ENCODE assay signal across 28 cellular contexts in genomic region chr1:82874041-82874440, GRCh38.
"Had no signal": no experiment of that assay in that cellular context is flagged by ENCODE, and none has a peak within 500 bp of the region (broad histone marks: within the 10 kb centered on the region; RNA-seq: fewer than 3 reads in every experiment).

No MANE protein-coding gene starts in this region.

- H3K9me3 ChIP-seq: colonic mucosa, esophagus muscularis mucosa, esophagus squamous epithelium, gastrocnemius medialis, gastroesophageal sphincter, heart left ventricle, heart right ventricle had no signal

- H3K27me3 ChIP-seq: colonic mucosa, dorsolateral prefrontal cortex, esophagus muscularis mucosa, esophagus squamous epithelium, foreskin keratinocyte, gastrocnemius medialis, gastroesophageal sphincter, heart left ventricle, heart right ventricle had no signal

- DNase-seq: colonic mucosa; cortex of kidney; dermis blood vessel endothelial cell; dorsolateral prefrontal cortex; effector CD4-positive, alpha-beta T cell; effector CD8-positive, alpha-beta T cell; effector memory CD4-positive, alpha-beta T cell; effector memory CD8-positive, alpha-beta T cell; endodermal cell; erythroblast; esophagus squamous epithelium; foreskin fibroblast; foreskin keratinocyte; foreskin melanocyte; gastrocnemius medialis; glutamatergic neuron; head of caudate nucleus; heart left ventricle; heart right ventricle had no signal

- H3K27ac ChIP-seq: colonic mucosa, coronary artery, dorsolateral prefrontal cortex, epithelial cell of prostate, esophagus muscularis mucosa, esophagus squamous epithelium, foreskin keratinocyte, gastrocnemius medialis, gastroesophageal sphincter, heart left ventricle, heart right ventricle had no signal

- H3K4me1 ChIP-seq: colonic mucosa, esophagus muscularis mucosa, esophagus squamous epithelium, foreskin keratinocyte, gastrocnemius medialis, gastroesophageal sphincter, heart left ventricle, heart right ventricle had no signal

- ATAC-seq: effector memory CD8-positive, alpha-beta T cell; esophagus mucosa; foreskin keratinocyte; gastrocnemius medialis; gastroesophageal sphincter; heart left ventricle; heart right ventricle had no signal

- FAIRE-seq: colon, endometrium, endothelial cell of umbilical vein, frontal cortex had no signal

- H3K36me3 ChIP-seq: colonic mucosa, esophagus muscularis mucosa, esophagus squamous epithelium, gastrocnemius medialis, gastroesophageal sphincter, heart left ventricle, heart right ventricle had no signal

- H3K4me3 ChIP-seq: colonic mucosa, coronary artery, dorsolateral prefrontal cortex, esophagus muscularis mucosa, esophagus squamous epithelium, gastrocnemius medialis, gastroesophageal sphincter, heart left ventricle, heart right ventricle had no signal
